Comparison of ENCODE assay signal across 1 cellular context in the genomic region with DNA sequence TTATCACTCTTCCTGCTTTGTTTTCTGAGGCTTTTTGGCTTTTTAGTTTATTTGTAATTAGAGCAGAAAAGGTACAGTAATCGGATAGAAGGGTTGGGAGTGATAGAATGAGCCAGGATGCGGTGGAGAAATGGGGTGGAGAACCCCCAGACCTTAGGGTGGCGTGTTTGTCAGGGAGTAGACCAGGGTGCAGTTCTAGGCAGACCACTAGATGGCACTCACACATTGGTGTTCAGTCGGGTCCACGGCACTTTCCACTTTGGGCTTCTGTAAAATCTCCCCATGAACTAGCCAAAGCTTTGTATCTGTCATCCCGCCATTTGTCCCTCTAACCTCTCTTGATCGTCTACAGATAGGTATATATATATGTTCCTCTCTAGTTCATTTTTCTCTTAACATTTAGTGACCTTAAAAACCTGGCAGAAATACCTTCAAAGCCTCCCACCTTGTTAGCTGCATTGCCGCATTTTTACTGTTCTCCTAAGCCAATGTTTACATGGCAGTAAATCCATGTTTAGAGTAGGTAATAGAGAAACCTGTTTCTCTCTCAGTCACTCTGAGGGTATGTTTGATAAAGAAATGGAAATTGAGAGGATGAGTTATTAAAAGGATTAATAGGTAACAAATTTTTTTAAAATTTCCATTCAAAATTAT.
TF ChIP-seq lines count a peak whose summit lies in the region.

No MANE protein-coding gene starts in this region.

TF ChIP-seq in H1, 55 proteins besides CTCF, POLR2A, EP300 and RAD21 (continued from another document):
- no peak for TF ChIP-seq SP2 (IDR thresholded peaks at IDR 0.05; ENCODE audit: low read length)
